In the genomic region with DNA sequence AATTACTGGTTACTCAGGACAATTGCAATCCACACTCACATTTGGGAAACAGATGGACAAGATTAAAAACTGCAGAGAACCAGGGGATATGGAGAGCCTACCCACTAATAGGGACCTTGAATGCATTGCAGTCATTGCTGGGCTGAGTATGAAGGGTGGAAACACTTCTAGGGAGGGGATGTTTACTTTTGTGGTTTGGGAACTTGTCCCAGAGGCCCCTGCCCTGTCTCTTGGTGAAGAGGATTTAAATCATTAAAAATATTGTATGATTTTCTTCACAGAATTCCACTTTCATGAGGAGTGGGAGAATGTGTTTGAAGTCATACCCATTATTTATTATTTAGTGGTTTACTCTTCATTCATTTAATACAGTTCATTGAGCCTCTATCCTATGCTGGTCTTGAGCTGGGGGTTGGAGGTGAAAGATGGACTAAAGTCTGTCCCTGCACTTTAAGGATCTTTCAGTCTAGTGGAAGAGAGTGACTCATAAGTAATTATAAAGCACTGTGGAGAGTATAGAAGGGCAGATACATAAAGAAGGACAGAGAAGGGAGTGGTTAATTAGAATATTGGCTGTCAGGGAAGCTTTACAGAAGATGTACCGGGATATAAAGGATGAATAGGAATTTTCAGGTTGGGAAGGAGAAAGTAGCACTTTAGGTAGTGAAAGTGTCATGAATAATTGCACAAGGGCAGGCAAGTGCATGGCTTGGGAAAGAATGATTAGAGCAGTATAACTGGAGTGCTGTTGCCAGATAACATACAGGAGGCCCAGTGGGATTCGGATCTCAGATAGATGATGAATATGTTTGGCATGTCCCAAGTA, we compare ENCODE assay signal across 12 cellular contexts.
A peak's percentile ranks its signal among the peaks of the same experiment; 100 is the strongest.
DNase-seq lines count a peak whose midpoint lies in the region; ATAC-seq and TF ChIP-seq lines count a peak whose summit lies in the region.
"Had no signal": no experiment of that assay in that cellular context is flagged by ENCODE, and none has a peak within 500 bp of the region (broad histone marks: within the 10 kb centered on the region; RNA-seq: fewer than 3 reads in every experiment).

No MANE protein-coding gene starts in this region.

- in situ Hi-C loops in brain microvascular endothelial cell (cut with HindIII; ENCODE audit: low pct_ligation_motif_present, low sequenced_read_pairs): no loop called here

- peaks cover 22% of the 10 kb centered on the region for H3K4me1 ChIP-seq in osteoblast (ENCODE audit: insufficient read depth, low read length)
- H3K4me1 ChIP-seq: HAP-1 had no signal

- H3K9me3 ChIP-seq in osteoblast (ENCODE audit: low read depth, low read length): no peaks in the 10 kb centered on the region
- H3K9me3 ChIP-seq: HAP-1 had no signal

- no peaks in the 10 kb centered on the region for H4K20me1 ChIP-seq in osteoblast (ENCODE audit: insufficient read depth, low read length)

- H3K79me2 ChIP-seq in osteoblast (ENCODE audit: insufficient read depth, low read length): no peaks in the 10 kb centered on the region
- H3K79me2 ChIP-seq: hepatocyte had no signal

- ATAC-seq in GM21367 (IDR thresholded peaks at IDR 0.05; ENCODE audit: unreplicated experiment): no peak

- H3K27ac ChIP-seq in brain microvascular endothelial cell: peak overlapping the region; percentile 13
- no peak overlapping the region for H3K27ac ChIP-seq in osteoblast (ENCODE audit: low read depth, low read length)

- no peak overlapping the region for H2AFZ ChIP-seq in osteoblast (ENCODE audit: low read length)
- H2AFZ ChIP-seq: hepatocyte had no signal

- no peak overlapping the region for H3K4me3 ChIP-seq in brain microvascular endothelial cell (ENCODE audit: low read depth, low read length)
- no peak overlapping the region for H3K4me3 ChIP-seq in osteoblast (ENCODE audit: insufficient read depth, low read length)
- H3K4me3 ChIP-seq: HAP-1, hepatocyte had no signal

- H3K36me3 ChIP-seq in brain microvascular endothelial cell (replicated peaks) (no peaks in the 10 kb centered on the region), osteoblast (ENCODE audit: insufficient read depth, low read length) (no peaks in the 10 kb centered on the region)
- H3K36me3 ChIP-seq: HAP-1 had no signal

- TF ChIP-seq CTCF in brain microvascular endothelial cell (IDR thresholded peaks at IDR 0.05; ENCODE audit: low read depth, low read length, missing control alignments) (no peak), osteoblast (IDR thresholded peaks at IDR 0.05; ENCODE audit: extremely low read depth, low read depth, low read length) (no peak)

- H3K27me3 ChIP-seq in brain microvascular endothelial cell (replicated peaks) (no peaks in the 10 kb centered on the region), osteoblast (ENCODE audit: insufficient read depth, low read length) (no peaks in the 10 kb centered on the region)
- H3K27me3 ChIP-seq: hepatocyte had no signal

- peak; percentile 72 for DNase-seq in ELR (ENCODE audit: low read depth)
- DNase-seq in NCI-H2227 treated with DMSO at 0.1 percent for 48 hours (lab: John Stamatoyannopoulos, UW): peak; percentile 63
- DNase-seq in brain microvascular endothelial cell: peak; percentile 63
- DNase-seq in osteoblast (ENCODE audit: insufficient read length, low spot score, missing footprints): peak; percentile 57
- DNase-seq in NCI-H2081 treated with DMSO at 0.1 percent for 48 hours (lab: John Stamatoyannopoulos, UW): no peak
- DNase-seq in T-helper 2 cell: no peak
- DNase-seq: DMS 273 treated with DMSO at 0.1 percent for 48 hours; effector CD4-positive, alpha-beta T cell; NCI-H2081 had no signal

- peak overlapping the region; percentile 25 for H3K4me2 ChIP-seq in osteoblast (ENCODE audit: insufficient read depth, low read length)
- H3K4me2 ChIP-seq: hepatocyte had no signal

Comparison
In these comparisons a context has a peak if more than half of its experiments do, and no peak if none do; other contexts are left out.
1. DNase-seq: peak in ELR (single experiment), NCI-H2227 treated with DMSO at 0.1 percent for 48 hours (single experiment), brain microvascular endothelial cell (single experiment) and osteoblast (single experiment); none in NCI-H2081 treated with DMSO at 0.1 percent for 48 hours (single experiment) and T-helper 2 cell (0 of 5).